In genomic region chr19:31174948-31175347, GRCh38 we compare ENCODE assay signal across 17 cellular contexts.
A peak's percentile ranks its signal among the peaks of the same experiment; 100 is the strongest.
DNase-seq lines count a peak whose midpoint lies in the region; ATAC-seq and TF ChIP-seq lines count a peak whose summit lies in the region.
"Had no signal": no experiment of that assay in that cellular context is flagged by ENCODE, and none has a peak within 500 bp of the region (broad histone marks: within the 10 kb centered on the region; RNA-seq: fewer than 3 reads in every experiment).

No MANE protein-coding gene starts in this region.

- H3K36me3 Mint-ChIP-seq in endodermal cell (ENCODE audit: low read depth) (no peaks in the 10 kb centered on the region), neural progenitor cell (no peaks in the 10 kb centered on the region)
- H3K36me3 Mint-ChIP-seq in activated T-cell treated with anti-CD3 and anti-CD28 coated beads, Interleukin-2, amount 50 U/mL, for 72 hours (ENCODE audit: insufficient read depth in 2 of 2), result no peaks in the 10 kb centered on the region
- H3K36me3 Mint-ChIP-seq in naive thymus-derived CD4-positive, alpha-beta T cell, result peaks cover 0 to 3% (median 0%) of the 10 kb centered on the region in 5 donors
- H3K36me3 Mint-ChIP-seq: CD8-positive, alpha-beta T cell had no signal

- peaks cover 1% of the 10 kb centered on the region for H3K4me1 Mint-ChIP-seq in endodermal cell
- no peaks in the 10 kb centered on the region for H3K4me1 Mint-ChIP-seq in neural progenitor cell
- no peaks in the 10 kb centered on the region for H3K4me1 Mint-ChIP-seq in activated T-cell treated with anti-CD3 and anti-CD28 coated beads, Interleukin-2, amount 50 U/mL, for 72 hours (ENCODE audit: low read depth)
- no peaks in the 10 kb centered on the region for H3K4me1 Mint-ChIP-seq in stimulated activated naive CD8-positive, alpha-beta T cell treated with anti-CD3 and anti-CD28 coated beads, Interleukin-15, amount 100 ng/mL, for 72 hours
- H3K4me1 Mint-ChIP-seq in naive thymus-derived CD4-positive, alpha-beta T cell, result no peaks in the 10 kb centered on the region
- H3K4me1 Mint-ChIP-seq: B cell had no signal

- no peak overlapping the region for H3K27ac Mint-ChIP-seq in endodermal cell
- no peak overlapping the region for H3K27ac Mint-ChIP-seq in neural progenitor cell
- no peak overlapping the region for H3K27ac Mint-ChIP-seq in activated T-cell treated with anti-CD3 and anti-CD28 coated beads, Interleukin-2, amount 50 U/mL, for 72 hours
- H3K27ac Mint-ChIP-seq in stimulated activated naive CD8-positive, alpha-beta T cell treated with anti-CD3 and anti-CD28 coated beads, Interleukin-15, amount 100 ng/mL, for 72 hours, result peak overlapping the region in 1 of 2 donors; percentile 46
- H3K27ac Mint-ChIP-seq in naive thymus-derived CD4-positive, alpha-beta T cell, result no peak overlapping the region
- H3K27ac Mint-ChIP-seq: B cell; CD8-positive, alpha-beta T cell; HFFc6 had no signal

- H3K9me3 Mint-ChIP-seq in endodermal cell, result no peaks in the 10 kb centered on the region
- no peaks in the 10 kb centered on the region for H3K9me3 Mint-ChIP-seq in neural progenitor cell
- peaks cover 5 to 7% of the 10 kb centered on the region in 2 donors for H3K9me3 Mint-ChIP-seq in activated T-cell treated with anti-CD3 and anti-CD28 coated beads, Interleukin-2, amount 50 U/mL, for 72 hours
- H3K9me3 Mint-ChIP-seq in stimulated activated naive CD8-positive, alpha-beta T cell treated with anti-CD3 and anti-CD28 coated beads, Interleukin-15, amount 100 ng/mL, for 72 hours, result peaks cover 5 to 19% of the 10 kb centered on the region in 2 donors
- H3K9me3 Mint-ChIP-seq in naive thymus-derived CD4-positive, alpha-beta T cell, result peaks cover 0 to 8% (median 0%) of the 10 kb centered on the region in 11 donors
- H3K9me3 Mint-ChIP-seq: CD8-positive, alpha-beta T cell; HFFc6 had no signal

- H3K27me3 Mint-ChIP-seq in endodermal cell (ENCODE audit: insufficient read depth), result peaks cover 1% of the 10 kb centered on the region
- H3K27me3 Mint-ChIP-seq in neural progenitor cell (ENCODE audit: insufficient read depth, low read depth), result peaks cover 4% of the 10 kb centered on the region
- H3K27me3 Mint-ChIP-seq in activated T-cell treated with anti-CD3 and anti-CD28 coated beads, Interleukin-2, amount 50 U/mL, for 72 hours (ENCODE audit: low read depth), result peaks cover 57% of the 10 kb centered on the region
- peaks cover 30% of the 10 kb centered on the region for H3K27me3 Mint-ChIP-seq in stimulated activated naive CD8-positive, alpha-beta T cell treated with anti-CD3 and anti-CD28 coated beads, Interleukin-15, amount 100 ng/mL, for 72 hours
- peaks cover 0 to 31% (median 4%) of the 10 kb centered on the region in 5 donors for H3K27me3 Mint-ChIP-seq in naive thymus-derived CD4-positive, alpha-beta T cell
- H3K27me3 Mint-ChIP-seq: B cell had no signal

- no peaks in the 10 kb centered on the region for H4K20me1 ChIP-seq in neural progenitor cell (ENCODE audit: low read depth)
- H4K20me1 ChIP-seq: BLaER1 treated with 17β-estradiol and CSF1 and Interleukin-3, amounts not matched to agents 10 nM and 100 nM had no signal

- intact Hi-C loops in left ventricle myocardium inferior (cut with micrococcal nuclease), result no loop called here
- intact Hi-C loops in naive thymus-derived CD4-positive, alpha-beta T cell (cut with micrococcal nuclease), result no loop called here

- no peak overlapping the region for H2AFZ ChIP-seq in neural progenitor cell (replicated peaks)

- POLR2A ChIA-PET in naive thymus-derived CD4-positive, alpha-beta T cell (lab: Charles Lee), result no interaction called here

- CTCF ChIA-PET in naive thymus-derived CD4-positive, alpha-beta T cell (lab: Charles Lee), result no interaction called here

- H3K4me1 ChIP-seq in right atrium auricular region, result no peaks in the 10 kb centered on the region
- no peaks in the 10 kb centered on the region for H3K4me1 ChIP-seq in left ventricle myocardium inferior
- H3K4me1 ChIP-seq in endodermal cell (ENCODE audit: control insufficient read depth, insufficient read depth, low read length), result no peaks in the 10 kb centered on the region
- H3K4me1 ChIP-seq in neural progenitor cell, result no peaks in the 10 kb centered on the region
- no peaks in the 10 kb centered on the region for H3K4me1 ChIP-seq in naive thymus-derived CD4-positive, alpha-beta T cell (ENCODE audit: control insufficient read depth in 2 of 2, insufficient read depth in 2 of 2, low read length in 2 of 2)
- H3K4me1 ChIP-seq: BLaER1 treated with 17β-estradiol and CSF1 and Interleukin-3, amounts not matched to agents 10 nM and 100 nM had no signal

- H3K27me3 ChIP-seq in right atrium auricular region (no peaks in the 10 kb centered on the region), left ventricle myocardium inferior (ENCODE audit: low read depth) (peaks cover 33% of the 10 kb centered on the region), endodermal cell (ENCODE audit: control insufficient read depth, insufficient read depth, low read length, poor library complexity, severe bottlenecking) (no peaks in the 10 kb centered on the region), neural progenitor cell (no peaks in the 10 kb centered on the region)
- no peaks in the 10 kb centered on the region for H3K27me3 ChIP-seq in naive thymus-derived CD4-positive, alpha-beta T cell (ENCODE audit: control insufficient read depth in 2 of 2, insufficient read depth in 2 of 2, low read length in 2 of 2)
- H3K27me3 ChIP-seq: BLaER1 treated with 17β-estradiol and CSF1 and Interleukin-3, amounts not matched to agents 10 nM and 100 nM had no signal

- peak; percentile 58 for DNase-seq in right atrium auricular region (ENCODE audit: low spot score)
- DNase-seq in left ventricle myocardium inferior, result no peak
- no peak for DNase-seq in endodermal cell
- DNase-seq in neural progenitor cell (ENCODE audit: low spot score), result peak; percentile 12
- no peak for DNase-seq in activated T-cell treated with anti-CD3 and anti-CD28 coated beads, Interleukin-2, amount 50 U/mL, for 72 hours
- no peak for DNase-seq in stimulated activated naive CD8-positive, alpha-beta T cell treated with anti-CD3 and anti-CD28 coated beads, Interleukin-15, amount 100 ng/mL, for 72 hours
- DNase-seq in naive thymus-derived CD4-positive, alpha-beta T cell, result no peak
- DNase-seq: Calu3; CD8-positive, alpha-beta T cell; DMS79 treated with DMSO at 0.1 percent for 48 hours; GF-D8; HCEC 1CT; HFFc6; IMR-90 had no signal

- H3K4me3 Mint-ChIP-seq in endodermal cell, result no peak overlapping the region
- no peak overlapping the region for H3K4me3 Mint-ChIP-seq in neural progenitor cell
- no peak overlapping the region for H3K4me3 Mint-ChIP-seq in activated T-cell treated with anti-CD3 and anti-CD28 coated beads, Interleukin-2, amount 50 U/mL, for 72 hours
- H3K4me3 Mint-ChIP-seq in stimulated activated naive CD8-positive, alpha-beta T cell treated with anti-CD3 and anti-CD28 coated beads, Interleukin-15, amount 100 ng/mL, for 72 hours, result no peak overlapping the region
- no peak overlapping the region for H3K4me3 Mint-ChIP-seq in naive thymus-derived CD4-positive, alpha-beta T cell
- H3K4me3 Mint-ChIP-seq: B cell; CD8-positive, alpha-beta T cell; HFFc6 had no signal

- no peak overlapping the region for H3K4me2 ChIP-seq in neural progenitor cell
- H3K4me2 ChIP-seq: BLaER1 treated with 17β-estradiol and CSF1 and Interleukin-3, amounts not matched to agents 10 nM and 100 nM had no signal

- H3K9ac ChIP-seq in endodermal cell (ENCODE audit: extremely low read depth, low read length, poor library complexity, severe bottlenecking) (no peak overlapping the region), neural progenitor cell (no peak overlapping the region)
- H3K9ac ChIP-seq: BLaER1 treated with 17β-estradiol and CSF1 and Interleukin-3, amounts not matched to agents 10 nM and 100 nM had no signal

- H3F3A ChIP-seq in neural progenitor cell (ENCODE audit: low read depth), result no peaks in the 10 kb centered on the region

- no peak for ATAC-seq in activated T-cell treated with anti-CD3 and anti-CD28 coated beads, Interleukin-2, amount 50 U/mL, for 72 hours (replicated peaks in 1 of 2)
- no peak for ATAC-seq in stimulated activated naive CD8-positive, alpha-beta T cell treated with anti-CD3 and anti-CD28 coated beads, Interleukin-15, amount 100 ng/mL, for 72 hours
- ATAC-seq in naive thymus-derived CD4-positive, alpha-beta T cell, result no peak
- ATAC-seq: CD8-positive, alpha-beta T cell; GM12878 had no signal

- no peaks in the 10 kb centered on the region for H3K9me3 ChIP-seq in right atrium auricular region
- no peaks in the 10 kb centered on the region for H3K9me3 ChIP-seq in left ventricle myocardium inferior (replicated peaks)
- H3K9me3 ChIP-seq in endodermal cell (ENCODE audit: control insufficient read depth, low read length), result no peaks in the 10 kb centered on the region
- H3K9me3 ChIP-seq in neural progenitor cell (ENCODE audit: low read depth), result no peaks in the 10 kb centered on the region
- no peaks in the 10 kb centered on the region for H3K9me3 ChIP-seq in naive thymus-derived CD4-positive, alpha-beta T cell (ENCODE audit: control insufficient read depth in 2 of 3, low read length in 3 of 3)

- H3K4me3 ChIP-seq in right atrium auricular region (no peak overlapping the region), left ventricle myocardium inferior (no peak overlapping the region), endodermal cell (ENCODE audit: low read length) (no peak overlapping the region), neural progenitor cell (no peak overlapping the region)
- H3K4me3 ChIP-seq in naive thymus-derived CD4-positive, alpha-beta T cell (ENCODE audit: low read length), result no peak overlapping the region
- H3K4me3 ChIP-seq: BLaER1 treated with 17β-estradiol and CSF1 and Interleukin-3, amounts not matched to agents 10 nM and 100 nM; GM12878 had no signal

- no peaks in the 10 kb centered on the region for H3K36me3 ChIP-seq in right atrium auricular region
- no peaks in the 10 kb centered on the region for H3K36me3 ChIP-seq in left ventricle myocardium inferior
- no peaks in the 10 kb centered on the region for H3K36me3 ChIP-seq in endodermal cell (ENCODE audit: control insufficient read depth, insufficient read depth, low read length)
- no peaks in the 10 kb centered on the region for H3K36me3 ChIP-seq in neural progenitor cell
- no peaks in the 10 kb centered on the region for H3K36me3 ChIP-seq in naive thymus-derived CD4-positive, alpha-beta T cell (ENCODE audit: control insufficient read depth in 2 of 3, insufficient read depth in 3 of 3, low read length in 3 of 3)
- H3K36me3 ChIP-seq: BLaER1 treated with 17β-estradiol and CSF1 and Interleukin-3, amounts not matched to agents 10 nM and 100 nM had no signal

- H3K27ac ChIP-seq in right atrium auricular region (no peak overlapping the region), left ventricle myocardium inferior (replicated peaks) (no peak overlapping the region), endodermal cell (ENCODE audit: low read depth, low read length) (no peak overlapping the region), neural progenitor cell (no peak overlapping the region)
- no peak overlapping the region for H3K27ac ChIP-seq in naive thymus-derived CD4-positive, alpha-beta T cell (ENCODE audit: low read depth, low read length)
- H3K27ac ChIP-seq: BLaER1 treated with 17β-estradiol and CSF1 and Interleukin-3, amounts not matched to agents 10 nM and 100 nM had no signal

- WGBS in endodermal cell (ENCODE audit: insufficient coverage in 1 of 2, insufficient read length in 1 of 2), 2 experiments, result 97 to 100% methylated on average over 1 to 5 of the region's 5 CpGs

- no peaks in the 10 kb centered on the region for H3K79me2 ChIP-seq in neural progenitor cell (ENCODE audit: low read depth)

- TF ChIP-seq CTCF in right atrium auricular region (IDR thresholded peaks at IDR 0.05) (no peak), left ventricle myocardium inferior (IDR thresholded peaks at IDR 0.05; ENCODE audit: borderline replicate concordance) (no peak), endodermal cell (conservative IDR thresholded peaks at IDR 0.05) (peak; percentile 19), neural progenitor cell (IDR thresholded peaks at IDR 0.05) (no peak)

Comparison
In these comparisons a context has a peak if more than half of its experiments do, and no peak if none do; other contexts are left out.
1. DNase-seq: peak in right atrium auricular region (single experiment) and neural progenitor cell (single experiment); none in left ventricle myocardium inferior (single experiment), endodermal cell (single experiment), activated T-cell treated with anti-CD3 and anti-CD28 coated beads, Interleukin-2, amount 50 U/mL, for 72 hours (0 of 2), stimulated activated naive CD8-positive, alpha-beta T cell treated with anti-CD3 and anti-CD28 coated beads, Interleukin-15, amount 100 ng/mL, for 72 hours (0 of 2) and naive thymus-derived CD4-positive, alpha-beta T cell (0 of 9).